1 cellular context compared by ENCODE assay signal in genomic region chr1:16072095-16072494, GRCh38.
TF ChIP-seq lines count a peak whose summit lies in the region.

No MANE protein-coding gene starts in this region.

TF ChIP-seq in HCT116, 20 proteins besides CTCF, POLR2A, EP300 and RAD21:
- no peak for TF ChIP-seq CEBPB (IDR thresholded peaks at IDR 0.05; ENCODE audit: low read depth)
- no peak for TF ChIP-seq CBX3 (IDR thresholded peaks at IDR 0.05; ENCODE audit: low read depth)
- TF ChIP-seq EZH2 (IDR thresholded peaks at IDR 0.05) = no peak
- TF ChIP-seq ZNF274 (IDR thresholded peaks at IDR 0.05; ENCODE audit: low read depth, low read length) = no peak
- no peak for TF ChIP-seq TCF7L2 (IDR thresholded peaks at IDR 0.05; ENCODE audit: borderline replicate concordance, extremely low read depth, insufficient read depth, insufficient read length)
- TF ChIP-seq JUND (IDR thresholded peaks at IDR 0.05) = no peak
- no peak for TF ChIP-seq SRF (IDR thresholded peaks at IDR 0.05; ENCODE audit: low read depth)
- no peak for TF ChIP-seq ZFX (IDR thresholded peaks at IDR 0.05)
TF ChIP-seq in HCT116: peak in this region for 0.
